17 cellular contexts compared by ENCODE assay signal in genomic region chr10:111578076-111578475, GRCh38.
"Had no signal": no experiment of that assay in that cellular context is flagged by ENCODE, and none has a peak within 500 bp of the region (broad histone marks: within the 10 kb centered on the region; RNA-seq: fewer than 3 reads in every experiment).

No MANE protein-coding gene starts in this region.

- H3K9me3 Mint-ChIP-seq: activated CD4-positive, alpha-beta memory T cell treated with anti-CD3 and anti-CD28 coated beads, Interleukin-2, amount 10 ng/mL, durations not matched to agents 7 days and 5 days; activated naive CD8-positive, alpha-beta T cell treated with anti-CD3 and anti-CD28 coated beads for 36 hours; activated T-helper 17 cell treated with anti-CD3 and anti-CD28 coated beads, Interleukin-2, amount 50 U/mL, for 72 hours had no signal

- H3K27ac Mint-ChIP-seq: activated CD4-positive, alpha-beta memory T cell treated with anti-CD3 and anti-CD28 coated beads, Interleukin-2, amount 10 ng/mL, durations not matched to agents 7 days and 5 days; activated CD8-positive, alpha-beta memory T cell treated with anti-CD3 and anti-CD28 coated beads, Interleukin-2, amount 10 ng/mL, durations not matched to agents 7 days and 5 days; activated naive CD8-positive, alpha-beta T cell treated with anti-CD3 and anti-CD28 coated beads for 36 hours; activated T-helper 17 cell treated with anti-CD3 and anti-CD28 coated beads, Interleukin-2, amount 50 U/mL, for 72 hours; immature natural killer cell; natural killer cell had no signal

- H3K9me3 ChIP-seq: tibial artery had no signal

- H3K4me3 Mint-ChIP-seq: activated CD4-positive, alpha-beta memory T cell treated with anti-CD3 and anti-CD28 coated beads, Interleukin-2, amount 10 ng/mL, durations not matched to agents 7 days and 5 days; activated CD8-positive, alpha-beta memory T cell treated with anti-CD3 and anti-CD28 coated beads, Interleukin-2, amount 10 ng/mL, durations not matched to agents 7 days and 5 days; activated naive CD8-positive, alpha-beta T cell treated with anti-CD3 and anti-CD28 coated beads for 36 hours; activated T-helper 17 cell treated with anti-CD3 and anti-CD28 coated beads, Interleukin-2, amount 50 U/mL, for 72 hours; immature natural killer cell; natural killer cell had no signal

- H3K27ac ChIP-seq: coronary artery, parathyroid adenoma, tibial artery had no signal

- H3K27me3 Mint-ChIP-seq: activated CD4-positive, alpha-beta memory T cell treated with anti-CD3 and anti-CD28 coated beads, Interleukin-2, amount 10 ng/mL, durations not matched to agents 7 days and 5 days; activated CD8-positive, alpha-beta memory T cell treated with anti-CD3 and anti-CD28 coated beads, Interleukin-2, amount 10 ng/mL, durations not matched to agents 7 days and 5 days had no signal

- H3K4me1 Mint-ChIP-seq: activated CD4-positive, alpha-beta memory T cell treated with anti-CD3 and anti-CD28 coated beads, Interleukin-2, amount 10 ng/mL, durations not matched to agents 7 days and 5 days; activated CD8-positive, alpha-beta memory T cell treated with anti-CD3 and anti-CD28 coated beads, Interleukin-2, amount 10 ng/mL, durations not matched to agents 7 days and 5 days; activated naive CD8-positive, alpha-beta T cell treated with anti-CD3 and anti-CD28 coated beads for 36 hours; activated T-helper 17 cell treated with anti-CD3 and anti-CD28 coated beads, Interleukin-2, amount 50 U/mL, for 72 hours; immature natural killer cell; natural killer cell had no signal

- H3K4me1 ChIP-seq: parathyroid adenoma, tibial artery had no signal

- H3K27me3 ChIP-seq: tibial artery had no signal

- H3K36me3 ChIP-seq: tibial artery had no signal

- H3K36me3 Mint-ChIP-seq: activated CD8-positive, alpha-beta memory T cell treated with anti-CD3 and anti-CD28 coated beads, Interleukin-2, amount 10 ng/mL, durations not matched to agents 7 days and 5 days; activated naive CD8-positive, alpha-beta T cell treated with anti-CD3 and anti-CD28 coated beads for 36 hours; immature natural killer cell; natural killer cell had no signal

- ATAC-seq: activated CD8-positive, alpha-beta memory T cell treated with anti-CD3 and anti-CD28 coated beads, Interleukin-2, amount 10 ng/mL, durations not matched to agents 7 days and 5 days; activated T-helper 17 cell treated with anti-CD3 and anti-CD28 coated beads, Interleukin-2, amount 50 U/mL, for 72 hours; natural killer cell had no signal

- DNase-seq: activated CD4-positive, alpha-beta memory T cell treated with anti-CD3 and anti-CD28 coated beads, Interleukin-2, amount 10 ng/mL, durations not matched to agents 7 days and 5 days; activated CD4-positive, alpha-beta T cell treated with anti-CD3 and anti-CD28 coated beads for 48 hours; activated CD4-positive, CD25-positive, alpha-beta regulatory T cell; activated CD8-positive, alpha-beta memory T cell treated with anti-CD3 and anti-CD28 coated beads, Interleukin-2, amount 10 ng/mL, durations not matched to agents 7 days and 5 days; activated naive CD4-positive, alpha-beta T cell; activated naive CD8-positive, alpha-beta T cell treated with anti-CD3 and anti-CD28 coated beads for 36 hours; immature natural killer cell; mesenchymal stem cell; natural killer cell; stimulated activated CD4-positive, alpha-beta T cell treated with anti-CD3 and anti-CD28 coated beads, Interleukin-2, amount 100 ng/mL, for 24 hours; stimulated activated naive CD4-positive, alpha-beta T cell treated with Interleukin-2 at 50 U/mL for 16 hours; T-helper 1 cell; T-helper 9 cell; tibial artery had no signal

- H3K4me3 ChIP-seq: coronary artery, tibial artery had no signal
